In the genomic region with DNA sequence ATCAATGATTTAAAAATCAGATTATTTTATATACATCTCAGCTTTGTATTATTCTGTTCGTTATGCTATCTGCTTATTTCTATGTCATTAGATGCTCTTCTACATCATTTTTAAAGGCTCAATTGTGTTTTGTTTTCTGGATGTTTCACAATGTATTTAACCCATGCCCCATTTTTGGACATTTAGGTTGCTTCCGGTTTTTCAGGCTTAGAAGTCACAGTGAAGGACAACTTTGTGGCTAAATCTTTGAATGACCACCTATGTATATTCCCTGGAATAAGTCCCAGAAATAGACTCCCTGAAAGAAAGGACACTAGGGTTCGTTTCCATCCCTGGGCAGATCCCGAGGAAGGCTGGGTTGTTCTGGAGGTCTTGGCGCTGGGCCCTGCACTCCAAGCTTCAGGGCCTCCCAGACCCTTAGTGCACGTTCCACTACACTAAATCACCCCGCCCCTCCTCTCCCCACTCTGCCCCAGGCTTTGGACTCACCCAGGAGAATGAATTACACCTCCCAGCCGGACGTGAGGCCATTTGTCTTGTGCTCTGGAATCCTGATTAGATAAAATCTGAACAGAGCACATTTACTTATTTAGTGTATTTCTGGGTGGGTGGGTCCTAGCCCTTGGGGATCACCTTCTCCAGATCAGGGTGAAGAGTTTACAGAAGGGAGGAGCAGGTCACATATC, we compare ENCODE assay signal across 12 cellular contexts.
DNase-seq lines count a peak whose midpoint lies in the region; TF ChIP-seq lines count a peak whose summit lies in the region.
"Had no signal": no experiment of that assay in that cellular context is flagged by ENCODE, and none has a peak within 500 bp of the region (broad histone marks: within the 10 kb centered on the region; RNA-seq: fewer than 3 reads in every experiment).

No MANE protein-coding gene starts in this region.

- peak overlapping the region; percentile 51 for H2AFZ ChIP-seq in GM23248
- H2AFZ ChIP-seq in hepatocyte = no peak overlapping the region
- no peak overlapping the region for H2AFZ ChIP-seq in smooth muscle cell (ENCODE audit: low read depth)

- H3K9ac ChIP-seq in GM23248 (peak overlapping the region; percentile 21; the same call in 1 of the 2 replicates), smooth muscle cell (ENCODE audit: low read depth) (no peak overlapping the region)

- H3K27me3 ChIP-seq in GM23248 (replicated peaks; ENCODE audit: insufficient read depth) = no peaks in the 10 kb centered on the region
- H3K27me3 ChIP-seq in hepatocyte = no peaks in the 10 kb centered on the region
- no peaks in the 10 kb centered on the region for H3K27me3 ChIP-seq in smooth muscle cell (ENCODE audit: low read depth)
- no peaks in the 10 kb centered on the region for H3K27me3 ChIP-seq in sigmoid colon
- H3K27me3 ChIP-seq: esophagus squamous epithelium had no signal

- H3K4me1 ChIP-seq in GM23248 (ENCODE audit: insufficient read depth) (peaks cover 37% of the 10 kb centered on the region), hepatocyte (ENCODE audit: insufficient read depth) (peaks cover 54% of the 10 kb centered on the region), smooth muscle cell (ENCODE audit: low read depth) (peaks cover 25% of the 10 kb centered on the region), sigmoid colon (peaks cover 0 to 29% (median 22%) of the 10 kb centered on the region in 4 donors)

- DNase-seq in GM23248 (peak; percentile 44), T1000 (lab: John Stamatoyannopoulos, UW) (peak; percentile 53), hepatocyte (ENCODE audit: low spot score) (peak; percentile 68), smooth muscle cell (lab: John Stamatoyannopoulos, UW; ENCODE audit: unreplicated experiment) (no peak), sigmoid colon (no peak), SW 1271 (lab: John Stamatoyannopoulos, UW) (no peak), COR-L47 (lab: John Stamatoyannopoulos, UW) (no peak)
- DNase-seq: esophagus squamous epithelium; GOT3; MV-4-11; stimulated activated naive CD4-positive, alpha-beta T cell had no signal

- no peaks in the 10 kb centered on the region for H3K9me3 ChIP-seq in GM23248 (ENCODE audit: low read depth)
- H3K9me3 ChIP-seq in hepatocyte (ENCODE audit: low read depth) = no peaks in the 10 kb centered on the region
- no peaks in the 10 kb centered on the region for H3K9me3 ChIP-seq in smooth muscle cell (replicated peaks; ENCODE audit: low read depth)
- H3K9me3 ChIP-seq in sigmoid colon = no peaks in the 10 kb centered on the region
- H3K9me3 ChIP-seq: esophagus squamous epithelium had no signal

- no peaks in the 10 kb centered on the region for H3F3A ChIP-seq in GM23248 (ENCODE audit: insufficient read depth)
- H3F3A ChIP-seq in smooth muscle cell (ENCODE audit: low read depth) = no peaks in the 10 kb centered on the region

- H3K4me3 ChIP-seq in GM23248 (no peak overlapping the region), hepatocyte (no peak overlapping the region), smooth muscle cell (no peak overlapping the region), sigmoid colon (no peak overlapping the region)
- H3K4me3 ChIP-seq: coronary artery, esophagus squamous epithelium had no signal

- H4K20me1 ChIP-seq in GM23248 (ENCODE audit: insufficient read depth) (no peaks in the 10 kb centered on the region), hepatocyte (ENCODE audit: insufficient read depth, poor library complexity, severe bottlenecking) (no peaks in the 10 kb centered on the region), smooth muscle cell (ENCODE audit: low read depth) (no peaks in the 10 kb centered on the region)

- WGBS in GM23248 (ENCODE audit: low coverage in 1 of 2, low lambda C conversion rate in 2 of 2, missing lambda C conversion rate in 2 of 2), 2 experiments = 36 to 48% methylated on average over 9 of the region's 9 CpGs
- 33% methylated on average over 9 of the region's 9 CpGs for WGBS in hepatocyte (ENCODE audit: low lambda C conversion rate, missing lambda C conversion rate)
- 62% methylated on average over 8 of the region's 9 CpGs for WGBS in smooth muscle cell (ENCODE audit: low lambda C conversion rate)
- WGBS in sigmoid colon, 2 donors = 60 to 69% methylated on average over 9 of the region's 9 CpGs

- TF ChIP-seq CTCF in hepatocyte (IDR thresholded peaks at IDR 0.05; ENCODE audit: poor library complexity) (no peak), smooth muscle cell (IDR thresholded peaks at IDR 0.05; ENCODE audit: borderline replicate concordance, insufficient read depth, poor library complexity, severe bottlenecking) (no peak), sigmoid colon (IDR thresholded peaks at IDR 0.05) (no peak)

- peak overlapping the region; percentile 19 for H3K4me2 ChIP-seq in GM23248 (ENCODE audit: unreplicated experiment)
- peak overlapping the region; percentile 7 for H3K4me2 ChIP-seq in hepatocyte
- H3K4me2 ChIP-seq in smooth muscle cell = peak overlapping the region; percentile 22

- in situ Hi-C loops in GM23248 (cut with MboI) = no loop called here

- H3K9me2 ChIP-seq in GM23248 (ENCODE audit: insufficient read depth) (no peaks in the 10 kb centered on the region), hepatocyte (replicated peaks; ENCODE audit: insufficient read depth) (no peaks in the 10 kb centered on the region)

- no peaks in the 10 kb centered on the region for H3K79me2 ChIP-seq in GM23248 (ENCODE audit: insufficient read depth)
- H3K79me2 ChIP-seq in hepatocyte = no peaks in the 10 kb centered on the region
- no peaks in the 10 kb centered on the region for H3K79me2 ChIP-seq in smooth muscle cell (ENCODE audit: low read depth)

- intact Hi-C loops in sigmoid colon (cut with DNase I) = no loop called here

- no peak for TF ChIP-seq POLR2A in sigmoid colon (IDR thresholded peaks at IDR 0.05)

- TF ChIP-seq EP300 in sigmoid colon (IDR thresholded peaks at IDR 0.05) = no peak

- H3K27ac ChIP-seq in GM23248 (peak overlapping the region; percentile 27), hepatocyte (peak overlapping the region; percentile 97), smooth muscle cell (ENCODE audit: low read depth) (peak overlapping the region; percentile 56), sigmoid colon (no peak overlapping the region)
- H3K27ac ChIP-seq: esophagus squamous epithelium had no signal

- H3K36me3 ChIP-seq in GM23248 (ENCODE audit: low read depth) (no peaks in the 10 kb centered on the region), hepatocyte (replicated peaks; ENCODE audit: insufficient read depth, low read depth) (no peaks in the 10 kb centered on the region), smooth muscle cell (ENCODE audit: low read depth) (no peaks in the 10 kb centered on the region), sigmoid colon (no peaks in the 10 kb centered on the region)
- H3K36me3 ChIP-seq: esophagus squamous epithelium had no signal

Comparison
In these comparisons a context has a peak if more than half of its experiments do, and no peak if none do; other contexts are left out.
1. DNase-seq: peak in GM23248 (single experiment), T1000 (single experiment) and hepatocyte (single experiment); none in smooth muscle cell (single experiment), sigmoid colon (single experiment), SW 1271 (0 of 2) and COR-L47 (single experiment).
2. H3K27ac ChIP-seq: peak in GM23248 (single experiment), hepatocyte (single experiment) and smooth muscle cell (single experiment); none in sigmoid colon (0 of 4).
3. Peak in every context shown above with its lines, with median percentiles within 50 percentile points of each other: H3K4me2 ChIP-seq.